12 cellular contexts compared by ENCODE assay signal in the genomic region with DNA sequence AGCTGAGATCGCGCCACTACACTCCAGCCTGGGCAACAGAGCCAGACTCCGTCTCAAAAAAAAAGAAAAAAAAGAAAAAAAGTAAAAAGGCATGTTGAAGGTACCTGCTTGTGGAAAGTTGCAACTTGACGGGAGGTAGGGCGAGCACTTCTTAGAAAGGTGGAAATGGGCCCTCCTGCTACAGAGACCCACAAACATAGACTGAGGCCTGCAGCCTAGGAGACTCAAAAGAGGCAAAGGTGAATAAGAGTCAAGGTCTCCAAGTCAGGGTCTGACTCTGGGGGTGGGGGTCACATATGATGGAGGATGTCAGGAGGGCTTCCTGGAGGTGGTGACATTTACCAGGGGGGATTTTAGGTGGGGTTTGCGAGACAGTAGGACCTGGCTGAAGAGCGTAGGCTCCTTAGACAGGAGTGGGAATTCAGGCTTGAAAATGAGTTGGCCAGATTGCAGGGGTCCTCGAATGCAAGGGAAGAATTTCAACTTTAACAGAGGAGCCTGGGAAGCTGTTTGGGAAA.
DNase-seq lines count a peak whose midpoint lies in the region; ATAC-seq and TF ChIP-seq lines count a peak whose summit lies in the region.
"Had no signal": no experiment of that assay in that cellular context is flagged by ENCODE, and none has a peak within 500 bp of the region (broad histone marks: within the 10 kb centered on the region; RNA-seq: fewer than 3 reads in every experiment).

No MANE protein-coding gene starts in this region.

- POLR2A ChIA-PET in IMR-90 (lab: Charles Lee; ENCODE audit: unreplicated experiment), result no interaction called here

- H2AK5ac ChIP-seq in IMR-90 (ENCODE audit: low read depth, low read length), result peak overlapping the region; percentile 21; the same call in 1 of the 2 replicates
- H2AK5ac ChIP-seq in neuronal stem cell (ENCODE audit: low read depth, low read length), result peak overlapping the region; percentile 63

- no peak overlapping the region for H2BK15ac ChIP-seq in IMR-90 (ENCODE audit: low read depth, low read length)
- no peak overlapping the region for H2BK15ac ChIP-seq in neuronal stem cell (ENCODE audit: low read length)

- peak overlapping the region; percentile 90 to 100 (median 98) for H3K4me2 ChIP-seq in BLaER1 treated with 17β-estradiol and CSF1 and Interleukin-3, amounts not matched to agents 10 nM and 100 nM
- no peak overlapping the region for H3K4me2 ChIP-seq in IMR-90 (ENCODE audit: low read depth, low read length)
- no peak overlapping the region for H3K4me2 ChIP-seq in neuronal stem cell (ENCODE audit: insufficient read depth, low read length, poor library complexity, severe bottlenecking)

- H4K8ac ChIP-seq in IMR-90 (ENCODE audit: low read depth in 2 of 2, low read length in 2 of 2), result peak overlapping the region in 1 of 2 experiments; percentile 14; a peak in 1 of 4 replicates
- H4K8ac ChIP-seq in neuronal stem cell (ENCODE audit: low read depth, low read length), result no peak overlapping the region

- no peak overlapping the region; the same call in 1 of the 2 replicates for H4K5ac ChIP-seq in IMR-90 (ENCODE audit: low read depth, low read length)

- no peaks in the 10 kb centered on the region; a peak in 1 of 22 replicates for H3K27me3 ChIP-seq in BLaER1 treated with 17β-estradiol and CSF1 and Interleukin-3, amounts not matched to agents 10 nM and 100 nM
- H3K27me3 ChIP-seq in IMR-90 (ENCODE audit: control insufficient read depth, insufficient read depth, low read length), result no peaks in the 10 kb centered on the region
- H3K27me3 ChIP-seq in breast epithelium, result no peaks in the 10 kb centered on the region
- no peaks in the 10 kb centered on the region for H3K27me3 ChIP-seq in neuronal stem cell (ENCODE audit: control insufficient read depth in 3 of 3, insufficient read depth in 3 of 3, low read depth in 1 of 3, low read length in 3 of 3)

- H3K18ac ChIP-seq in IMR-90 (ENCODE audit: low read depth, low read length) (no peak overlapping the region; the same call in 1 of the 2 replicates), neuronal stem cell (ENCODE audit: low read length) (peak overlapping the region; percentile 8)

- peaks cover 21 to 90% of the 10 kb centered on the region in 2 experiments for H3K79me1 ChIP-seq in IMR-90 (ENCODE audit: low read depth in 1 of 2, low read length in 2 of 2)
- peaks cover 8% of the 10 kb centered on the region for H3K79me1 ChIP-seq in neuronal stem cell (ENCODE audit: low read depth, low read length)

- H3K9me3 ChIP-seq in BLaER1 treated with 17β-estradiol and CSF1 and Interleukin-3, amounts not matched to agents 10 nM and 100 nM (replicated peaks in 1 of 11), result no peaks in the 10 kb centered on the region
- H3K9me3 ChIP-seq in IMR-90 (ENCODE audit: control insufficient read depth, insufficient read depth, low read length) (no peaks in the 10 kb centered on the region), breast epithelium (no peaks in the 10 kb centered on the region), neuronal stem cell (replicated peaks in 1 of 2; ENCODE audit: control insufficient read depth in 2 of 2, insufficient read depth in 1 of 2, low read depth in 1 of 2, low read length in 2 of 2) (no peaks in the 10 kb centered on the region)

- peak overlapping the region; percentile 70 to 100 (median 97) for H3K27ac ChIP-seq in BLaER1 treated with 17β-estradiol and CSF1 and Interleukin-3, amounts not matched to agents 10 nM and 100 nM
- H3K27ac ChIP-seq in IMR-90 (ENCODE audit: insufficient read depth, low read length), result peak overlapping the region; percentile 51; the same call in 1 of the 2 replicates
- H3K27ac ChIP-seq in breast epithelium, result peak overlapping the region; percentile 73 to 87
- no peak overlapping the region for H3K27ac ChIP-seq in neuronal stem cell (replicated peaks; ENCODE audit: low read length)

- peak overlapping the region; percentile 1; the same call in 1 of the 2 replicates for H2BK20ac ChIP-seq in IMR-90 (ENCODE audit: low read depth, low read length)

- H2BK120ac ChIP-seq in IMR-90 (ENCODE audit: low read depth, low read length), result no peak overlapping the region; the same call in 1 of the 2 replicates
- no peak overlapping the region for H2BK120ac ChIP-seq in neuronal stem cell (ENCODE audit: low read depth, low read length)

- WGBS in IMR-90 (ENCODE audit: extremely low coverage in 2 of 2, insufficient read length in 1 of 2), 2 experiments, result 98% methylated on average over 5 of the region's 8 CpGs; no CpG with 5 or more reads in 1 of the 2 experiments
- no CpG with 5 or more reads among the region's 8 CpGs for WGBS in neuronal stem cell (ENCODE audit: extremely low coverage in 2 of 2, insufficient read length in 2 of 2, insufficient replicate concordance in 1 of 2), 2 donors

- peaks cover 0 to 12% (median 0%) of the 10 kb centered on the region in 11 experiments; a peak in 2 of 22 replicates for H3K36me3 ChIP-seq in BLaER1 treated with 17β-estradiol and CSF1 and Interleukin-3, amounts not matched to agents 10 nM and 100 nM
- peaks cover 5% of the 10 kb centered on the region for H3K36me3 ChIP-seq in IMR-90 (ENCODE audit: control insufficient read depth, insufficient read depth, low read length)
- no peaks in the 10 kb centered on the region for H3K36me3 ChIP-seq in breast epithelium
- peaks cover 0 to 12% of the 10 kb centered on the region in 2 donors for H3K36me3 ChIP-seq in neuronal stem cell (replicated peaks in 1 of 2; ENCODE audit: control insufficient read depth in 2 of 2, insufficient read depth in 2 of 2, low read length in 2 of 2)

- in situ Hi-C loops in IMR-90 (cut with MboI; ENCODE audit: low sequenced_read_pairs) (no loop called here), GM13976 (cut with MboI; ENCODE audit: low sequenced_read_pairs, unreplicated experiment) (no loop called here)

- no peak for TF ChIP-seq POLR2A in IMR-90 (IDR thresholded peaks at IDR 0.05; ENCODE audit: low read depth, low read length)
- TF ChIP-seq POLR2A in breast epithelium (IDR thresholded peaks at IDR 0.05), result no peak

- H4K91ac ChIP-seq in IMR-90 (ENCODE audit: insufficient read depth, low read depth, low read length), result no peak overlapping the region
- H4K91ac ChIP-seq in neuronal stem cell (ENCODE audit: low read depth, low read length, poor library complexity), result no peak overlapping the region

- TF ChIP-seq RAD21 in IMR-90 (IDR thresholded peaks at IDR 0.05; ENCODE audit: low read length), result no peak

- H2BK12ac ChIP-seq in neuronal stem cell (ENCODE audit: low read length), result no peak overlapping the region

- H3K56ac ChIP-seq in IMR-90 (ENCODE audit: extremely low read depth, insufficient read depth, low read length), result no peak overlapping the region

- no peak for ATAC-seq in IMR-90 (ENCODE audit: low read depth)
- ATAC-seq in GM18511 (IDR thresholded peaks at IDR 0.05; ENCODE audit: unreplicated experiment), result no peak

- BruUV-seq in IMR-90 (replicated peaks; lab: Mats Ljungman, UMichigan), result no TSS peak

- H3K9ac ChIP-seq in BLaER1 treated with 17β-estradiol and CSF1 and Interleukin-3, amounts not matched to agents 10 nM and 100 nM, result peak overlapping the region; percentile 63 to 95 (median 86); a peak in 21 of 22 replicates
- H3K9ac ChIP-seq in IMR-90 (ENCODE audit: low read depth, low read length) (no peak overlapping the region), neuronal stem cell (ENCODE audit: low read depth, low read length, poor library complexity) (no peak overlapping the region)

- peaks cover 0 to 75% (median 0%) of the 10 kb centered on the region in 11 experiments; a peak in 7 of 22 replicates for H4K20me1 ChIP-seq in BLaER1 treated with 17β-estradiol and CSF1 and Interleukin-3, amounts not matched to agents 10 nM and 100 nM
- peaks cover 94% of the 10 kb centered on the region for H4K20me1 ChIP-seq in IMR-90 (ENCODE audit: insufficient read depth, low read length)

- CTCF ChIA-PET in IMR-90 (lab: Yijun Ruan, JAX), result interaction anchor here (0.6 to 0.7 kb wide), 2 partner anchors 131 to 607 kb away, joined by 3 read pairs; no protein-coding TSS in a partner anchor

- intact Hi-C loops in IMR-90 (cut with micrococcal nuclease) (no loop called here), breast epithelium (cut with DNase I; ENCODE audit: low total_unique reads) (no loop called here)

- DNase-seq in IMR-90, result no peak
- DNase-seq in breast epithelium (ENCODE audit: low spot score in 2 of 2), result no peak
- DNase-seq in neuronal stem cell (ENCODE audit: low spot score), result no peak
- DNase-seq in cerebellar nuclear complex (lab: John Stamatoyannopoulos, UW), result no peak
- DNase-seq in GM13976 (ENCODE audit: low spot score), result no peak
- no peak for DNase-seq in cerebellar cortex (ENCODE audit: low spot score)
- DNase-seq: activated CD4-positive, alpha-beta T cell treated with anti-CD3 and anti-CD28 coated beads for 4 hours; DMS153; H7; NCI-H1694 had no signal

- peaks cover 39% of the 10 kb centered on the region for H3K9me1 ChIP-seq in IMR-90 (ENCODE audit: insufficient read depth, low read length)

- no peak overlapping the region for H2AK9ac ChIP-seq in IMR-90 (replicated peaks; ENCODE audit: low read depth, low read length, poor library complexity)

- dilution Hi-C loops in IMR-90 (cut with HindIII; ENCODE audit: low sequenced_read_pairs, unreplicated experiment), result no loop called here

- H3K14ac ChIP-seq in IMR-90 (replicated peaks; ENCODE audit: low read depth, low read length) (peak overlapping the region; percentile 38; the same call in 1 of the 2 replicates), neuronal stem cell (ENCODE audit: low read length) (no peak overlapping the region)

- TF ChIP-seq CTCF in IMR-90 (conservative IDR thresholded peaks at IDR 0.05; ENCODE audit: low read depth, low read length) (no peak), breast epithelium (IDR thresholded peaks at IDR 0.05) (no peak), GM13976 (IDR thresholded peaks at IDR 0.05; ENCODE audit: borderline replicate concordance, control extremely low read depth, extremely low read depth, insufficient read depth, missing control alignments) (no peak)

- peaks cover 94 to 100% (median 100%) of the 10 kb centered on the region in 10 experiments for H3K4me1 ChIP-seq in BLaER1 treated with 17β-estradiol and CSF1 and Interleukin-3, amounts not matched to agents 10 nM and 100 nM
- H3K4me1 ChIP-seq in IMR-90 (ENCODE audit: control insufficient read depth, insufficient read depth, low read length) (peaks cover 48% of the 10 kb centered on the region), breast epithelium (peaks cover 14 to 30% of the 10 kb centered on the region in 2 donors), neuronal stem cell (ENCODE audit: control insufficient read depth in 2 of 2, insufficient read depth in 1 of 2, low read depth in 1 of 2, low read length in 2 of 2) (peaks cover 4 to 14% of the 10 kb centered on the region in 2 donors)

- peak overlapping the region; percentile 92 for H3K4ac ChIP-seq in IMR-90 (ENCODE audit: low read depth, low read length)
- no peak overlapping the region for H3K4ac ChIP-seq in neuronal stem cell (ENCODE audit: low read length)

- H3K4me3 ChIP-seq in BLaER1 treated with 17β-estradiol and CSF1 and Interleukin-3, amounts not matched to agents 10 nM and 100 nM, result peak overlapping the region in 4 of 10 experiments; percentile 40 to 54 (median 48); a peak in 4 of 20 replicates
- H3K4me3 ChIP-seq in IMR-90 (ENCODE audit: insufficient read depth, low read depth, low read length), result no peak overlapping the region
- no peak overlapping the region for H3K4me3 ChIP-seq in breast epithelium
- no peak overlapping the region for H3K4me3 ChIP-seq in neuronal stem cell (ENCODE audit: low read length in 2 of 2)

- no peak overlapping the region for H3K23ac ChIP-seq in IMR-90 (ENCODE audit: low read depth, low read length)
- no peak overlapping the region for H3K23ac ChIP-seq in neuronal stem cell (ENCODE audit: low read depth, low read length, poor library complexity)

- no peak overlapping the region for H2AFZ ChIP-seq in IMR-90 (replicated peaks; ENCODE audit: low read length, poor library complexity)
- no peak overlapping the region for H2AFZ ChIP-seq in neuronal stem cell (ENCODE audit: low read length)

- H2BK5ac ChIP-seq in IMR-90 (ENCODE audit: low read depth, low read length, poor library complexity, severe bottlenecking) (no peak overlapping the region), neuronal stem cell (ENCODE audit: low read length) (no peak overlapping the region)

Comparison
In these comparisons a context has a peak if more than half of its experiments do, and no peak if none do; other contexts are left out.
1. H3K4me2 ChIP-seq: peak in BLaER1 treated with 17β-estradiol and CSF1 and Interleukin-3, amounts not matched to agents 10 nM and 100 nM (11 of 11); none in IMR-90 (single experiment) and neuronal stem cell (single experiment).
2. H3K9ac ChIP-seq: peak in BLaER1 treated with 17β-estradiol and CSF1 and Interleukin-3, amounts not matched to agents 10 nM and 100 nM (11 of 11); none in IMR-90 (single experiment) and neuronal stem cell (single experiment).